In genomic region chr2:142869461-142870106, GRCh38 we compare ENCODE assay signal across 14 cellular contexts. TPM values are rescaled to one million over a fixed set of nuclear protein-coding genes. Genes with fewer than 3 reads are reported as not detected.
DNase-seq lines count a peak whose midpoint lies in the region; ATAC-seq and TF ChIP-seq lines count a peak whose summit lies in the region.
"Had no signal": no experiment of that assay in that cellular context is flagged by ENCODE, and none has a peak within 500 bp of the region (broad histone marks: within the 10 kb centered on the region; RNA-seq: fewer than 3 reads in every experiment).

No MANE protein-coding gene starts in this region.

- H3K27ac Mint-ChIP-seq in natural killer cell = no peak overlapping the region

- H3F3A ChIP-seq in SU-DHL-6 (ENCODE audit: insufficient read depth) = peaks cover 64% of the 10 kb centered on the region

- peak overlapping the region; percentile 100 for H3K4me2 ChIP-seq in SU-DHL-6 (ENCODE audit: low read depth, low read length, poor library complexity, severe bottlenecking)

- peaks cover 27 to 30% of the 10 kb centered on the region in 2 donors for H3K4me1 Mint-ChIP-seq in natural killer cell
- H3K4me1 Mint-ChIP-seq: CD8-positive, alpha-beta memory T cell had no signal

- no peak overlapping the region for H3K4me3 Mint-ChIP-seq in natural killer cell
- H3K4me3 Mint-ChIP-seq: CD8-positive, alpha-beta memory T cell had no signal

- H3K4me1 ChIP-seq in effector memory CD4-positive, alpha-beta T cell (ENCODE audit: control insufficient read depth, insufficient read depth, low read length, poor library complexity, severe bottlenecking) = no peaks in the 10 kb centered on the region

- H3K9me3 Mint-ChIP-seq in natural killer cell = no peaks in the 10 kb centered on the region

- no peak overlapping the region for H2AFZ ChIP-seq in SU-DHL-6 (ENCODE audit: low read depth, low read length, severe bottlenecking)

- no peaks in the 10 kb centered on the region for H3K36me3 ChIP-seq in GM06990 (ENCODE audit: control insufficient read depth, insufficient read depth, low read length)
- peaks cover 15% of the 10 kb centered on the region for H3K36me3 ChIP-seq in SU-DHL-6 (ENCODE audit: low read length)
- no peaks in the 10 kb centered on the region for H3K36me3 ChIP-seq in effector memory CD4-positive, alpha-beta T cell (ENCODE audit: control insufficient read depth, insufficient read depth, low read length)
- H3K36me3 ChIP-seq: MG63 had no signal

- H3K79me2 ChIP-seq in SU-DHL-6 (ENCODE audit: insufficient read depth, low read length) = peaks cover 38% of the 10 kb centered on the region

- TF ChIP-seq CTCF in GM06990 (IDR thresholded peaks at IDR 0.05; ENCODE audit: insufficient read depth, low read length, poor library complexity, severe bottlenecking) (no peak), SU-DHL-6 (IDR thresholded peaks at IDR 0.05; ENCODE audit: insufficient read depth, low read length, poor library complexity, severe bottlenecking) (no peak), natural killer cell (IDR thresholded peaks at IDR 0.05) (no peak)

- no peak for DNase-seq in GM06990 (ENCODE audit: extremely low read depth, insufficient read length)
- no peak for DNase-seq in left colon
- DNase-seq in posterior cingulate gyrus = no peak
- DNase-seq in MV-4-11 (lab: John Stamatoyannopoulos, UW) = no peak
- DNase-seq in natural killer cell = no peak
- DNase-seq in effector memory CD4-positive, alpha-beta T cell = no peak
- DNase-seq: CD8-positive, alpha-beta memory T cell; GF-D8; MG63; NCI-H1092 treated with DMSO at 0.1 percent for 48 hours; NCI-H1694; NCI-H524 had no signal

- peak; percentile 69 for ATAC-seq in left colon
- no peak for ATAC-seq in natural killer cell
- ATAC-seq: Panc1 had no signal

- peak overlapping the region; percentile 70 for H3K4me3 ChIP-seq in GM06990 (replicated peaks; ENCODE audit: low read depth, low read length)
- H3K4me3 ChIP-seq in SU-DHL-6 (ENCODE audit: insufficient read depth, low read length, poor library complexity, severe bottlenecking) = peak overlapping the region; percentile 59
- H3K4me3 ChIP-seq in effector memory CD4-positive, alpha-beta T cell (ENCODE audit: insufficient read depth, low read depth, low read length, poor library complexity, severe bottlenecking) = no peak overlapping the region
- H3K4me3 ChIP-seq: MG63 had no signal

- H3K9me2 ChIP-seq in SU-DHL-6 (replicated peaks; ENCODE audit: insufficient read depth, low read length) = no peaks in the 10 kb centered on the region

- H3K9me3 ChIP-seq in SU-DHL-6 (ENCODE audit: insufficient read depth, low read length) = no peaks in the 10 kb centered on the region
- no peaks in the 10 kb centered on the region for H3K9me3 ChIP-seq in effector memory CD4-positive, alpha-beta T cell (ENCODE audit: control insufficient read depth, low read length)
- H3K9me3 ChIP-seq: MG63 had no signal

- H4K20me1 ChIP-seq in SU-DHL-6 (ENCODE audit: low read depth, low read length) = no peaks in the 10 kb centered on the region

- peak overlapping the region; percentile 56 for H3K9ac ChIP-seq in SU-DHL-6 (ENCODE audit: low read length)

- H3K27ac ChIP-seq in SU-DHL-6 (ENCODE audit: low read depth, low read length) = peak overlapping the region; percentile 89
- H3K27ac ChIP-seq in effector memory CD4-positive, alpha-beta T cell (ENCODE audit: insufficient read depth, low read length, poor library complexity, severe bottlenecking) = no peak overlapping the region

- H3K27me3 ChIP-seq in GM06990 (replicated peaks; ENCODE audit: control insufficient read depth, insufficient read depth, low read length) = no peaks in the 10 kb centered on the region
- H3K27me3 ChIP-seq in SU-DHL-6 (ENCODE audit: low read length) = no peaks in the 10 kb centered on the region
- no peaks in the 10 kb centered on the region for H3K27me3 ChIP-seq in effector memory CD4-positive, alpha-beta T cell (replicated peaks; ENCODE audit: control insufficient read depth, insufficient read depth, low read length, poor library complexity, severe bottlenecking)
- H3K27me3 ChIP-seq: MG63 had no signal

- intact Hi-C loops in left colon (cut with DNase I, micrococcal nuclease) = no loop called here
- intact Hi-C loops in posterior cingulate gyrus (cut with DNase I) = no loop called here
- intact Hi-C loops in natural killer cell (cut with micrococcal nuclease) = no loop called here

- H3K27me3 Mint-ChIP-seq in natural killer cell (ENCODE audit: low read depth in 2 of 2) = no peaks in the 10 kb centered on the region

- no peaks in the 10 kb centered on the region for H3K36me3 Mint-ChIP-seq in natural killer cell
- H3K36me3 Mint-ChIP-seq: CD8-positive, alpha-beta memory T cell had no signal

RNA-seq across cellular contexts. Expression of gene KYNU, which starts 7.9 kb away (rescaled TPM):
- total RNA-seq in left colon (1 to 10 TPM in 1 of 2 donors, under 1 TPM in 1; 0.61 to 2.3 TPM), natural killer cell (1 to 10 TPM in 2 of 3 donors, under 1 TPM in 1; 0.82 to 3.6 (median 3.3) TPM)
